ENCODE assay signal across 8 cellular contexts in genomic region chr7:44622342-44623151, GRCh38. TPM values are rescaled to one million over a fixed set of nuclear protein-coding genes. Genes with fewer than 3 reads are reported as not detected.
A peak's percentile ranks its signal among the peaks of the same experiment; 100 is the strongest.
DNase-seq lines count a peak whose midpoint lies in the region; ATAC-seq and TF ChIP-seq lines count a peak whose summit lies in the region.

No MANE protein-coding gene starts in this region.

- H3K4me1 Mint-ChIP-seq in GM23338: peaks cover 12% of the 10 kb centered on the region

- no peaks in the 10 kb centered on the region for H3K9me3 Mint-ChIP-seq in GM23338

- no peak overlapping the region for H3K4me2 ChIP-seq in GM23338

- no peaks in the 10 kb centered on the region for H3F3A ChIP-seq in GM23338 (replicated peaks; ENCODE audit: low read depth)

- H3K4me3 ChIP-seq in GM12864 (ENCODE audit: low read depth, low read length): peak overlapping the region; percentile 30
- H3K4me3 ChIP-seq in GM23338: no peak overlapping the region
- no peak overlapping the region for H3K4me3 ChIP-seq in Peyer's patch
- H3K4me3 ChIP-seq in WERI-Rb-1 (ENCODE audit: low read depth, low read length): no peak overlapping the region

- peaks cover 12% of the 10 kb centered on the region for H3K27me3 Mint-ChIP-seq in GM23338 (ENCODE audit: insufficient read depth, low read depth, poor library complexity)

- H3K27me3 ChIP-seq in GM23338 (ENCODE audit: insufficient read depth) (no peaks in the 10 kb centered on the region), Peyer's patch (no peaks in the 10 kb centered on the region), foreskin keratinocyte (no peaks in the 10 kb centered on the region), WERI-Rb-1 (ENCODE audit: insufficient read depth, low read depth, severe bottlenecking) (no peaks in the 10 kb centered on the region)

- TF ChIP-seq POLR2A in Peyer's patch (IDR thresholded peaks at IDR 0.05): no peak

- H3K27ac ChIP-seq in GM23338 (ENCODE audit: low read depth) (no peak overlapping the region), Peyer's patch (peak overlapping the region; percentile 49 to 87 (median 72)), foreskin keratinocyte (peak overlapping the region; percentile 39), WERI-Rb-1 (no peak overlapping the region)

- H3K4me1 ChIP-seq in GM23338 (ENCODE audit: insufficient read depth): peaks cover 2% of the 10 kb centered on the region; the same call in 1 of the 2 replicates
- peaks cover 0 to 46% (median 12%) of the 10 kb centered on the region in 4 donors for H3K4me1 ChIP-seq in Peyer's patch
- peaks cover 21% of the 10 kb centered on the region for H3K4me1 ChIP-seq in foreskin keratinocyte

- peaks cover 14% of the 10 kb centered on the region for H3K36me3 Mint-ChIP-seq in GM23338 (ENCODE audit: low read depth)

- no peak for ATAC-seq in GM23338
- ATAC-seq in foreskin keratinocyte: peak; percentile 34

- no peaks in the 10 kb centered on the region for H3K9me2 ChIP-seq in GM23338 (ENCODE audit: insufficient read depth)

- no peak for DNase-seq in GM12864 (ENCODE audit: low read depth)
- no peak for DNase-seq in GM23338 (ENCODE audit: low spot score)
- peak in 1 of 3 donors; percentile 63 for DNase-seq in Peyer's patch
- DNase-seq in foreskin keratinocyte: no peak
- peak in 2 of 3 donors; percentile 21 to 27 for DNase-seq in stimulated activated CD4-positive, alpha-beta T cell treated with anti-CD3 and anti-CD28 coated beads, TNF-alpha, amount 100 ng/mL, for 48 hours (ENCODE audit: low read depth in 3 of 3)
- DNase-seq in WERI-Rb-1: no peak
- no peak for DNase-seq in Kasumi-1 (lab: John Stamatoyannopoulos, UW)
- no peak for DNase-seq in NCI-H345 treated with DMSO at 0.1 percent for 48 hours (lab: John Stamatoyannopoulos, UW; ENCODE audit: unreplicated experiment)

- no peak overlapping the region for H3K4me3 Mint-ChIP-seq in GM23338

- H3K9me3 ChIP-seq in Peyer's patch (no peaks in the 10 kb centered on the region), WERI-Rb-1 (ENCODE audit: severe bottlenecking) (no peaks in the 10 kb centered on the region)

- peaks cover 33% of the 10 kb centered on the region for H4K20me1 ChIP-seq in GM23338 (replicated peaks; ENCODE audit: insufficient read depth)

- H2AFZ ChIP-seq in GM23338: no peak overlapping the region

- H3K27ac Mint-ChIP-seq in GM23338: peak overlapping the region; percentile 12; the same call in 1 of the 2 replicates

- peaks cover 81% of the 10 kb centered on the region for H3K79me2 ChIP-seq in GM23338 (replicated peaks; ENCODE audit: insufficient read depth)

- H3K36me3 ChIP-seq in GM23338 (ENCODE audit: insufficient read depth) (no peaks in the 10 kb centered on the region; the same call in 1 of the 2 replicates), Peyer's patch (peaks cover 0 to 27% (median 0%) of the 10 kb centered on the region in 3 donors), WERI-Rb-1 (peaks cover 32% of the 10 kb centered on the region)

- no peak for TF ChIP-seq CTCF in GM12864 (IDR thresholded peaks at IDR 0.05; ENCODE audit: low read depth, low read length, missing control alignments)
- no peak for TF ChIP-seq CTCF in GM23338 (conservative IDR thresholded peaks at IDR 0.05; ENCODE audit: low read depth in 2 of 2)
- no peak for TF ChIP-seq CTCF in Peyer's patch (IDR thresholded peaks at IDR 0.05)
- TF ChIP-seq CTCF in foreskin keratinocyte (conservative IDR thresholded peaks at IDR 0.05): no peak
- TF ChIP-seq CTCF in WERI-Rb-1 (IDR thresholded peaks at IDR 0.05; ENCODE audit: low read depth, low read length): no peak

TF ChIP-seq in GM23338, 12 proteins besides CTCF, POLR2A, EP300 and RAD21:
- TF ChIP-seq ZNF114 (CRISPR knock-in tag; IDR thresholded peaks at IDR 0.05): no peak
- no peak for TF ChIP-seq EZH2 (IDR thresholded peaks at IDR 0.05; ENCODE audit: low read depth, unreplicated experiment)
TF ChIP-seq in GM23338: peak in this region for 0.

RNA-seq across cellular contexts. Expression of gene OGDH, which starts 16.1 kb away (rescaled TPM):
- total RNA-seq in GM23338 (2014; rRNA removed; shearing (Covaris generic)): 74.8 and 76.9 TPM in 2 replicates
- polyA plus RNA-seq in GM23338 (2016; fragmentation: Nextera tagmentation; extraction: Ambion mirVana) (13.5 and 16.5 TPM in 2 replicates), foreskin keratinocyte (37.6 and 46.4 TPM in 2 replicates)
- total RNA-seq in Peyer's patch (100 to 1,000 TPM in 3 of 4 donors, 10 to 100 TPM in 1; 88.3 to 246 (median 217) TPM), foreskin keratinocyte (68.7 and 82.4 TPM in 2 replicates)

RNA-seq across cellular contexts. Expression of gene TMED4, which starts 40.5 kb away (rescaled TPM):
- total RNA-seq in GM23338 (2014; rRNA removed; shearing (Covaris generic)): 75.1 and 98.5 TPM in 2 replicates
- polyA plus RNA-seq in GM23338 (2016; fragmentation: Nextera tagmentation; extraction: Ambion mirVana) (41.8 and 43.5 TPM in 2 replicates), foreskin keratinocyte (29.1 and 31.2 TPM in 2 replicates)
- total RNA-seq in Peyer's patch (100 to 1,000 TPM in 3 of 4 donors, 10 to 100 TPM in 1; 80.9 to 319 (median 262) TPM), foreskin keratinocyte (42.4 and 43.9 TPM in 2 replicates)

RNA-seq across cellular contexts. Expression of gene DDX56, which starts 48.8 kb away (rescaled TPM):
- total RNA-seq in GM23338 (2014; rRNA removed; shearing (Covaris generic)): 70.5 and 72.3 TPM in 2 replicates
- polyA plus RNA-seq in GM23338 (2016; fragmentation: Nextera tagmentation; extraction: Ambion mirVana) (43.9 and 44.1 TPM in 2 replicates), foreskin keratinocyte (91.2 and 93.8 TPM in 2 replicates)
- total RNA-seq in Peyer's patch (10 to 100 TPM; 67.8 to 96.4 (median 88.9) TPM), foreskin keratinocyte (96.1 and 97.2 TPM in 2 replicates)

Comparison
In these comparisons a context has a peak if more than half of its experiments do, and no peak if none do; other contexts are left out.
1. DNase-seq: peak in stimulated activated CD4-positive, alpha-beta T cell treated with anti-CD3 and anti-CD28 coated beads, TNF-alpha, amount 100 ng/mL, for 48 hours (2 of 3); none in GM12864 (single experiment), GM23338 (single experiment), foreskin keratinocyte (0 of 2), WERI-Rb-1 (single experiment), Kasumi-1 (0 of 2) and NCI-H345 treated with DMSO at 0.1 percent for 48 hours (single experiment).
2. H3K27ac ChIP-seq: peak in Peyer's patch (4 of 4) and foreskin keratinocyte (single experiment); none in GM23338 (single experiment) and WERI-Rb-1 (single experiment).